8 cellular contexts compared by ENCODE assay signal in genomic region chr1:62841587-62842169, GRCh38. TPM values are rescaled to one million over a fixed set of nuclear protein-coding genes. Genes with fewer than 3 reads are reported as not detected.
DNase-seq lines count a peak whose midpoint lies in the region; ATAC-seq and TF ChIP-seq lines count a peak whose summit lies in the region.

No MANE protein-coding gene starts in this region.

- TF ChIP-seq POLR2A in right lobe of liver (IDR thresholded peaks at IDR 0.05), result no peak

- no peaks in the 10 kb centered on the region for H3K27me3 ChIP-seq in NT2/D1 (ENCODE audit: insufficient read depth, insufficient read length)
- H3K27me3 ChIP-seq in right lobe of liver, result no peaks in the 10 kb centered on the region

- peak; percentile 61 to 75 (median 70) for TF ChIP-seq CTCF in right lobe of liver (IDR thresholded peaks at IDR 0.05)

- intact Hi-C loops in right lobe of liver (cut with DNase I), result no loop called here
- intact Hi-C loops in posterior cingulate gyrus (cut with DNase I), result loop anchor here (10.0 kb wide), 2 partner anchors 143 to 303 kb away; no protein-coding TSS in a partner anchor

- no peak overlapping the region for H3K27ac ChIP-seq in right lobe of liver

- in situ Hi-C loops in Caki2 (cut with HindIII; ENCODE audit: low pct_unique_long_range_greater_than_20kb, low sequenced_read_pairs), result no loop called here

- 2% methylated on average over 3 of the region's 3 CpGs for WGBS in right lobe of liver (ENCODE audit: insufficient coverage, low coverage, low lambda C conversion rate, missing lambda C conversion rate)

- H3K4me1 ChIP-seq in NT2/D1 (ENCODE audit: insufficient read depth, insufficient read length) (no peaks in the 10 kb centered on the region), right lobe of liver (no peaks in the 10 kb centered on the region)

- H3K9me3 ChIP-seq in NT2/D1 (ENCODE audit: insufficient read depth, low read length) (no peaks in the 10 kb centered on the region), right lobe of liver (no peaks in the 10 kb centered on the region)

- H3K36me3 ChIP-seq in NT2/D1 (ENCODE audit: insufficient read depth, insufficient read length, low read length), result no peaks in the 10 kb centered on the region
- no peaks in the 10 kb centered on the region for H3K36me3 ChIP-seq in right lobe of liver

- peak; percentile 62 for ATAC-seq in GM18907 (IDR thresholded peaks at IDR 0.05; ENCODE audit: unreplicated experiment)
- peak; percentile 71 to 88 (median 81) for ATAC-seq in right lobe of liver
- no peak for ATAC-seq in GM21515 (IDR thresholded peaks at IDR 0.05; ENCODE audit: unreplicated experiment)

- DNase-seq in Caki2 (ENCODE audit: low read depth) (peak; percentile 18), NT2/D1 (ENCODE audit: low read depth, low spot score) (peak; percentile 82), cerebellum (ENCODE audit: low spot score) (peak; percentile 50), right lobe of liver (no peak), posterior cingulate gyrus (no peak)
- DNase-seq in Jurkat, Clone E6-1 (ENCODE audit: low read depth, low spot score), result peak; percentile 59

- no peak overlapping the region for H3K9ac ChIP-seq in NT2/D1 (ENCODE audit: insufficient read length, low read depth)

- no peak overlapping the region for H3K4me3 ChIP-seq in Jurkat, Clone E6-1 (ENCODE audit: low read length)
- no peak overlapping the region for H3K4me3 ChIP-seq in NT2/D1 (ENCODE audit: insufficient read length, low read depth)
- no peak overlapping the region for H3K4me3 ChIP-seq in right lobe of liver

RNA-seq across cellular contexts. Expression of gene ATG4C, which starts 57.7 kb away (rescaled TPM):
- 0.72 and 0.91 TPM in 2 replicates for total RNA-seq in Caki2 (2014; rRNA removed; shearing (Covaris generic); ENCODE audit: low replicate concordance)
- polyA plus RNA-seq in Jurkat, Clone E6-1 (2012; ENCODE audit: insufficient read depth, insufficient read length), result 20.5 TPM
- 15.9 TPM for total RNA-seq in cerebellum
- total RNA-seq in right lobe of liver, result 10 to 100 TPM in 1 of 6 experiments, 1 to 10 TPM in 5; 3.8 to 10.1 (median 6.3) TPM

Comparison
In these comparisons a context has a peak if more than half of its experiments do, and no peak if none do; other contexts are left out.
1. DNase-seq: peak in Caki2 (single experiment), Jurkat, Clone E6-1 (single experiment), NT2/D1 (single experiment) and cerebellum (single experiment); none in right lobe of liver (0 of 3) and posterior cingulate gyrus (0 of 10).